ENCODE assay signal across 23 cellular contexts in genomic region chr6:130755368-130756034, GRCh38.
"Had no signal": no experiment of that assay in that cellular context is flagged by ENCODE, and none has a peak within 500 bp of the region (broad histone marks: within the 10 kb centered on the region; RNA-seq: fewer than 3 reads in every experiment).

No MANE protein-coding gene starts in this region.

- H3K27ac ChIP-seq: dorsolateral prefrontal cortex, foreskin keratinocyte, gastroesophageal sphincter, hepatocyte, neutrophil, pancreas, right atrium auricular region, sigmoid colon, skin epidermis, spleen, stomach, tibial artery had no signal

- H3K4me3 ChIP-seq: dorsolateral prefrontal cortex, gastroesophageal sphincter, heart left ventricle, hepatocyte, lung, mucosa of descending colon, pancreas, right atrium auricular region, sigmoid colon, skin epidermis, spleen, stomach, testis, tibial artery had no signal

- DNase-seq: dorsolateral prefrontal cortex; effector CD4-positive, alpha-beta T cell; foreskin keratinocyte; heart left ventricle; kidney; mesenchymal stem cell; mucosa of descending colon; naive B cell; pancreas; sigmoid colon; spleen; stimulated activated naive CD4-positive, alpha-beta T cell; stomach; testis; tibial artery had no signal

- H3K4me2 ChIP-seq: hepatocyte had no signal

- ATAC-seq: foreskin keratinocyte; gastroesophageal sphincter; left lobe of liver; mucosa of descending colon; natural killer cell treated with Interleukin-12 subunit alpha and Interleukin-12 subunit beta and Interleukin-15 and Interleukin-18, amount 100 ng/mL, for 72 hours; pancreas had no signal

- H3K9me3 ChIP-seq: gastroesophageal sphincter, mucosa of descending colon, neutrophil, pancreas, testis, tibial artery had no signal

- H3K36me3 ChIP-seq: gastroesophageal sphincter, heart left ventricle, neutrophil, pancreas, right atrium auricular region, sigmoid colon, spleen, stomach, tibial artery had no signal

- H3K4me1 ChIP-seq: foreskin keratinocyte, gastroesophageal sphincter, pancreas, right atrium auricular region, sigmoid colon, spleen, stomach, testis, tibial artery had no signal

- H3K27me3 ChIP-seq: foreskin keratinocyte, gastroesophageal sphincter, heart left ventricle, hepatocyte, neutrophil, pancreas, right atrium auricular region, sigmoid colon, spleen, stomach, testis, tibial artery had no signal
